In genomic region chr10:11164806-11165590, GRCh38 we compare ENCODE assay signal across 8 cellular contexts.
DNase-seq lines count a peak whose midpoint lies in the region; ATAC-seq and TF ChIP-seq lines count a peak whose summit lies in the region.

No MANE protein-coding gene starts in this region.

- peak overlapping the region; percentile 67 for H3K4me2 ChIP-seq in Karpas-422 (ENCODE audit: low read depth, low read length, poor library complexity, severe bottlenecking)

- H3K27me3 ChIP-seq in Karpas-422 (ENCODE audit: low read length) (0 out of 2 replicates have a peak, but pooled peaks cover 4% of the 10 kb centered on the region), duodenal mucosa (ENCODE audit: control insufficient read depth in 1 of 2, insufficient read depth in 2 of 2, low read length in 2 of 2) (no peaks in the 10 kb centered on the region)

- peak; percentile 28 for DNase-seq in ACHN
- DNase-seq in Karpas-422: peak; percentile 61
- DNase-seq in activated CD4-positive, alpha-beta T cell treated with anti-CD3 and anti-CD28 coated beads, Interleukin-2, amount 10 ng/mL, durations not matched to agents 24 days and 14 days: peak; percentile 90
- DNase-seq in lung microvascular endothelial cell (ENCODE audit: low read depth in 2 of 2): peak; percentile 20 to 26
- peak; percentile 52 to 71 (median 54) for DNase-seq in stimulated activated CD4-positive, alpha-beta T cell treated with anti-CD3 and anti-CD28 coated beads, TNF-alpha, amount 100 ng/mL, for 24 hours (ENCODE audit: low read depth in 3 of 3)

- H3K36me3 Mint-ChIP-seq in activated CD4-positive, alpha-beta T cell treated with anti-CD3 and anti-CD28 coated beads, Interleukin-2, amount 10 ng/mL, durations not matched to agents 24 days and 14 days (ENCODE audit: low read depth): peaks cover 13% of the 10 kb centered on the region

- no peaks in the 10 kb centered on the region for H4K20me1 ChIP-seq in Karpas-422 (ENCODE audit: insufficient read depth, low read depth, low read length)

- H3K9ac ChIP-seq in Karpas-422 (ENCODE audit: low read length): peak overlapping the region; percentile 38; the same call in 1 of the 2 replicates
- peak overlapping the region; percentile 63 to 77 for H3K9ac ChIP-seq in duodenal mucosa (ENCODE audit: low read depth in 1 of 2, low read length in 2 of 2)

- H3K4me3 ChIP-seq in Karpas-422 (ENCODE audit: low read length) (peak overlapping the region; percentile 57; the same call in 1 of the 2 replicates), duodenal mucosa (ENCODE audit: low read depth in 1 of 2, low read length in 2 of 2) (peak overlapping the region; percentile 79 to 84)

- H3K9me2 ChIP-seq in Karpas-422 (replicated peaks; ENCODE audit: insufficient read depth, low read length): no peaks in the 10 kb centered on the region

- no peak overlapping the region for H3K4me3 Mint-ChIP-seq in activated CD4-positive, alpha-beta T cell treated with anti-CD3 and anti-CD28 coated beads, Interleukin-2, amount 10 ng/mL, durations not matched to agents 24 days and 14 days

- peaks cover 40% of the 10 kb centered on the region for H3K4me1 Mint-ChIP-seq in activated CD4-positive, alpha-beta T cell treated with anti-CD3 and anti-CD28 coated beads, Interleukin-2, amount 10 ng/mL, durations not matched to agents 24 days and 14 days

- peak; percentile 70 for TF ChIP-seq POLR2A in GM19193 (IDR thresholded peaks at IDR 0.05; ENCODE audit: extremely low read depth, insufficient read depth, insufficient read length)

- H3K36me3 ChIP-seq in Karpas-422 (ENCODE audit: insufficient read depth, low read length): no peaks in the 10 kb centered on the region
- H3K36me3 ChIP-seq in duodenal mucosa (ENCODE audit: control insufficient read depth in 1 of 2, insufficient read depth in 2 of 2, low read length in 2 of 2): no peaks in the 10 kb centered on the region

- in situ Hi-C loops in ACHN (cut with HindIII; ENCODE audit: low pct_ligation_motif_present, low pct_unique_long_range_greater_than_20kb, low sequenced_read_pairs): no loop called here

- ATAC-seq in HG03039 (IDR thresholded peaks at IDR 0.05; ENCODE audit: unreplicated experiment): no peak

- H3K9me3 ChIP-seq in Karpas-422 (ENCODE audit: low read length): no peaks in the 10 kb centered on the region
- H3K9me3 ChIP-seq in duodenal mucosa (ENCODE audit: control insufficient read depth in 1 of 2, low read length in 2 of 2): no peaks in the 10 kb centered on the region

- no peaks in the 10 kb centered on the region for H3K27me3 Mint-ChIP-seq in activated CD4-positive, alpha-beta T cell treated with anti-CD3 and anti-CD28 coated beads, Interleukin-2, amount 10 ng/mL, durations not matched to agents 24 days and 14 days

- intact Hi-C loops in activated CD4-positive, alpha-beta T cell treated with anti-CD3 and anti-CD28 coated beads, Interleukin-2, amount 10 ng/mL, durations not matched to agents 24 days and 14 days (cut with micrococcal nuclease): loop anchor here (1.0 to 5.0 kb wide), 4 partner anchors 44 to 148 kb away; partner anchors contain the start of gene CELF2

- peak overlapping the region; percentile 58; the same call in 1 of the 2 replicates for H2AFZ ChIP-seq in Karpas-422 (ENCODE audit: low read length)

- H3K4me1 ChIP-seq in Karpas-422 (ENCODE audit: low read length) (peaks cover 33% of the 10 kb centered on the region), duodenal mucosa (ENCODE audit: control insufficient read depth in 1 of 2, insufficient read depth in 2 of 2, low read length in 2 of 2) (peaks cover 17 to 21% of the 10 kb centered on the region in 2 donors)

- H3K27ac Mint-ChIP-seq in activated CD4-positive, alpha-beta T cell treated with anti-CD3 and anti-CD28 coated beads, Interleukin-2, amount 10 ng/mL, durations not matched to agents 24 days and 14 days: peak overlapping the region; percentile 96

- no peaks in the 10 kb centered on the region for H3K9me3 Mint-ChIP-seq in activated CD4-positive, alpha-beta T cell treated with anti-CD3 and anti-CD28 coated beads, Interleukin-2, amount 10 ng/mL, durations not matched to agents 24 days and 14 days

- H3K79me2 ChIP-seq in Karpas-422 (ENCODE audit: low read length): no peaks in the 10 kb centered on the region

- H3K27ac ChIP-seq in Karpas-422 (ENCODE audit: low read length): no peak overlapping the region
- H3K27ac ChIP-seq in duodenal mucosa (ENCODE audit: low read depth, low read length): peak overlapping the region; percentile 84

Comparison
In these comparisons a context has a peak if more than half of its experiments do, and no peak if none do; other contexts are left out.
1. DNase-seq: peak in every context shown above with its lines; median percentile 90 in activated CD4-positive, alpha-beta T cell treated with anti-CD3 and anti-CD28 coated beads, Interleukin-2, amount 10 ng/mL, durations not matched to agents 24 days and 14 days; 61 in Karpas-422; 54 in stimulated activated CD4-positive, alpha-beta T cell treated with anti-CD3 and anti-CD28 coated beads, TNF-alpha, amount 100 ng/mL, for 24 hours; 28 in ACHN; 23 in lung microvascular endothelial cell.